ENCODE assay signal across 9 cellular contexts in the genomic region with DNA sequence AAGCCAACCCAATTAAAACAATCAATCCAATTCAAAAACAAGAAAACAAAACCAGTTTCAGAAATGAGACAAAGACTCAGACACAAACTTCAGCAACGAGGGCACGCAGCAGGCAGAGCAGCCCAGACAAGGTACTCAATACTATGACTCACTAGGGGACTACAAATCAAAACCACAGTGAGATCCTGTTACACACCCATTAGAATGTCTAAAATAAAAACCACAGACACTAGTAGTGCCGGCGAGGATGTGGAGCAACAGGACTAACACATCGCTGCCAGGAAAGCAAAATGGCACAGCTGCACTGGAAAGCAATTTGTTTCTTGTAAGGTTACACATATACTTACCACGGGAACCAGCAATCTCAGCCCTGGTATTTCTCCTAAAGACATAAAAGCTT. TPM values are rescaled to one million over a fixed set of nuclear protein-coding genes. Genes with fewer than 3 reads are reported as not detected.
A peak's percentile ranks its signal among the peaks of the same experiment; 100 is the strongest.
DNase-seq lines count a peak whose midpoint lies in the region; ATAC-seq, FAIRE-seq and TF ChIP-seq lines count a peak whose summit lies in the region.
"Had no signal": no experiment of that assay in that cellular context is flagged by ENCODE, and none has a peak within 500 bp of the region (broad histone marks: within the 10 kb centered on the region; RNA-seq: fewer than 3 reads in every experiment).

No MANE protein-coding gene starts in this region.

- POLR2A ChIA-PET in naive thymus-derived CD8-positive, alpha-beta T cell (lab: Charles Lee), result no interaction called here

- peaks cover 12 to 31% (median 16%) of the 10 kb centered on the region in 5 donors for H3K27me3 Mint-ChIP-seq in naive thymus-derived CD8-positive, alpha-beta T cell

- H4K20me1 ChIP-seq in osteoblast (ENCODE audit: insufficient read depth, low read length), result no peaks in the 10 kb centered on the region

- no peak for FAIRE-seq in small intestine (lab: Jason Lieb, UNC)

- ATAC-seq in naive thymus-derived CD8-positive, alpha-beta T cell, result peak; percentile 52 to 75
- ATAC-seq in aorta (ENCODE audit: low FRiP score), result no peak

- peak; percentile 85 for DNase-seq in EL
- DNase-seq in MG63, result peak; percentile 29
- peak; percentile 72 for DNase-seq in activated effector memory CD4-positive, alpha-beta T cell treated with anti-CD3 and anti-CD28 coated beads, Interleukin-2, amount 50 U/mL, for 16 hours
- DNase-seq in naive thymus-derived CD8-positive, alpha-beta T cell, result peak in 1 of 10 donors; percentile 2
- no peak for DNase-seq in small intestine
- DNase-seq in NCI-H187 (lab: John Stamatoyannopoulos, UW), result no peak
- no peak for DNase-seq in osteoblast (ENCODE audit: insufficient read length, low spot score, missing footprints)
- no peak for DNase-seq in aorta

- H3K4me1 ChIP-seq in small intestine (ENCODE audit: control insufficient read depth in 2 of 2, insufficient read depth in 1 of 2, low read depth in 1 of 2, low read length in 1 of 2) (no peaks in the 10 kb centered on the region), osteoblast (ENCODE audit: insufficient read depth, low read length) (no peaks in the 10 kb centered on the region), aorta (ENCODE audit: control insufficient read depth in 1 of 2, insufficient read depth in 2 of 2, low read length in 2 of 2) (no peaks in the 10 kb centered on the region)

- H3K4me1 Mint-ChIP-seq in naive thymus-derived CD8-positive, alpha-beta T cell, result peaks cover 2 to 12% (median 7%) of the 10 kb centered on the region in 4 donors

- H3K9me3 ChIP-seq in MG63, result no peaks in the 10 kb centered on the region
- H3K9me3 ChIP-seq in small intestine (ENCODE audit: control insufficient read depth, low read depth), result no peaks in the 10 kb centered on the region
- no peaks in the 10 kb centered on the region for H3K9me3 ChIP-seq in osteoblast (ENCODE audit: low read depth, low read length)
- H3K9me3 ChIP-seq in aorta (ENCODE audit: control insufficient read depth, low read length), result no peaks in the 10 kb centered on the region

- H3K36me3 Mint-ChIP-seq in naive thymus-derived CD8-positive, alpha-beta T cell, result no peaks in the 10 kb centered on the region

- no peaks in the 10 kb centered on the region for H3K36me3 ChIP-seq in MG63
- H3K36me3 ChIP-seq in small intestine (ENCODE audit: control insufficient read depth in 2 of 2, insufficient read depth in 2 of 2, low read length in 2 of 2), result no peaks in the 10 kb centered on the region
- H3K36me3 ChIP-seq in osteoblast (ENCODE audit: insufficient read depth, low read length), result no peaks in the 10 kb centered on the region
- no peaks in the 10 kb centered on the region for H3K36me3 ChIP-seq in aorta (ENCODE audit: control insufficient read depth in 1 of 2, insufficient read depth in 2 of 2, low read length in 1 of 2)

- H3K4me3 ChIP-seq in MG63, result no peak overlapping the region
- H3K4me3 ChIP-seq in small intestine (ENCODE audit: low read depth in 1 of 2, low read length in 2 of 2), result no peak overlapping the region
- H3K4me3 ChIP-seq in osteoblast (ENCODE audit: insufficient read depth, low read length), result no peak overlapping the region
- no peak overlapping the region for H3K4me3 ChIP-seq in aorta (ENCODE audit: low read length in 2 of 2)

- H3K4me3 Mint-ChIP-seq in naive thymus-derived CD8-positive, alpha-beta T cell, result no peak overlapping the region

- WGBS in small intestine, 3 donors, result 61 to 74% (median 61%) methylated on average over 6 of the region's 6 CpGs
- 26 to 46% methylated on average over 6 of the region's 6 CpGs for whole genome bisulfite sequencing in aorta, 2 donors

- no peaks in the 10 kb centered on the region for H3K9me3 Mint-ChIP-seq in naive thymus-derived CD8-positive, alpha-beta T cell

- no peak for TF ChIP-seq CTCF in osteoblast (IDR thresholded peaks at IDR 0.05; ENCODE audit: extremely low read depth, low read depth, low read length)

- H3K4me2 ChIP-seq in osteoblast (ENCODE audit: insufficient read depth, low read length), result no peak overlapping the region

- intact Hi-C loops in aorta (cut with DNase I), result no loop called here

- H3K79me2 ChIP-seq in osteoblast (ENCODE audit: insufficient read depth, low read length), result no peaks in the 10 kb centered on the region

- H3K27me3 ChIP-seq in MG63 (no peaks in the 10 kb centered on the region), small intestine (ENCODE audit: control insufficient read depth in 2 of 2, insufficient read depth in 2 of 2, low read length in 2 of 2) (peaks cover 0 to 3% of the 10 kb centered on the region in 2 donors), osteoblast (ENCODE audit: insufficient read depth, low read length) (no peaks in the 10 kb centered on the region), aorta (ENCODE audit: control insufficient read depth in 1 of 2, insufficient read depth in 2 of 2, low read length in 1 of 2) (peaks cover 0 to 2% of the 10 kb centered on the region in 2 donors)

- no peak overlapping the region for H3K27ac ChIP-seq in small intestine (ENCODE audit: low read depth in 1 of 2, low read length in 1 of 2)
- no peak overlapping the region for H3K27ac ChIP-seq in osteoblast (ENCODE audit: low read depth, low read length)
- no peak overlapping the region for H3K27ac ChIP-seq in aorta (ENCODE audit: low read depth in 1 of 2, low read length in 2 of 2)

- H3K27ac Mint-ChIP-seq in naive thymus-derived CD8-positive, alpha-beta T cell, result peak overlapping the region in 1 of 10 donors; percentile 8

- H2AFZ ChIP-seq in osteoblast (ENCODE audit: low read length), result no peak overlapping the region

RNA-seq across cellular contexts. Expression of gene MAS1L, which starts 28.4 kb away (rescaled TPM):
- total RNA-seq in MG63 (2014; rRNA removed; shearing (Covaris generic); ENCODE audit: low replicate concordance), result not detected in 2 replicates
- not detected for total RNA-seq in naive thymus-derived CD8-positive, alpha-beta T cell
- not detected for polyA plus RNA-seq in naive thymus-derived CD8-positive, alpha-beta T cell
- polyA plus RNA-seq in small intestine, result not detected
- total RNA-seq in osteoblast, result not detected in 2 replicates
- total RNA-seq in aorta, result under 1 TPM in 1 of 2 donors, not detected in 1; 0.60 TPM
- polyA plus RNA-seq in aorta, result not detected
- total RNA-seq: lower leg skin had no signal

RNA-seq across cellular contexts. Expression of gene UBD, which starts 43.4 kb away (rescaled TPM):
- not detected in 2 replicates for total RNA-seq in MG63 (2014; rRNA removed; shearing (Covaris generic); ENCODE audit: low replicate concordance)
- total RNA-seq in naive thymus-derived CD8-positive, alpha-beta T cell, result not detected
- polyA plus RNA-seq in naive thymus-derived CD8-positive, alpha-beta T cell, result not detected
- 10 to 100 TPM in 1 of 3 donors, 1 to 10 TPM in 1, not detected in 1; 4.6 to 20.0 TPM for polyA plus RNA-seq in small intestine
- total RNA-seq in osteoblast, result not detected in 2 replicates
- 1 to 10 TPM in 1 of 2 donors, under 1 TPM in 1; 0.32 to 4.4 TPM for total RNA-seq in aorta
- polyA plus RNA-seq in aorta, result 1 to 10 TPM in 1 of 2 donors, under 1 TPM in 1; 0.51 to 3.9 TPM

RNA-seq across cellular contexts. Expression of gene OR2H1, which starts 59.2 kb away (rescaled TPM):
- total RNA-seq in MG63 (2014; rRNA removed; shearing (Covaris generic); ENCODE audit: low replicate concordance), result not detected in 2 replicates
- total RNA-seq in naive thymus-derived CD8-positive, alpha-beta T cell, result not detected
- not detected for polyA plus RNA-seq in naive thymus-derived CD8-positive, alpha-beta T cell
- polyA plus RNA-seq in small intestine (not detected), aorta (not detected)
- total RNA-seq in osteoblast (not detected in 2 replicates), aorta (not detected)
- total RNA-seq: lower leg skin had no signal

RNA-seq across cellular contexts. Expression of gene OR11A1, which starts 59.2 kb away (rescaled TPM):
- not detected in 2 replicates for total RNA-seq in MG63 (2014; rRNA removed; shearing (Covaris generic); ENCODE audit: low replicate concordance)
- total RNA-seq in naive thymus-derived CD8-positive, alpha-beta T cell, result not detected
- not detected for polyA plus RNA-seq in naive thymus-derived CD8-positive, alpha-beta T cell
- polyA plus RNA-seq in small intestine, result not detected
- total RNA-seq in osteoblast, result not detected in 2 replicates
- not detected for total RNA-seq in aorta
- not detected for polyA plus RNA-seq in aorta
- total RNA-seq: lower leg skin had no signal

Comparison
In these comparisons a context has a peak if more than half of its experiments do, and no peak if none do; other contexts are left out.
1. DNase-seq: peak in EL (single experiment), MG63 (single experiment) and activated effector memory CD4-positive, alpha-beta T cell treated with anti-CD3 and anti-CD28 coated beads, Interleukin-2, amount 50 U/mL, for 16 hours (single experiment); none in small intestine (single experiment), NCI-H187 (0 of 2), osteoblast (single experiment) and aorta (0 of 2).